ENCODE assay signal across 13 cellular contexts in genomic region chr2:10530607-10531239, GRCh38.
"Had no signal": no experiment of that assay in that cellular context is flagged by ENCODE, and none has a peak within 500 bp of the region (broad histone marks: within the 10 kb centered on the region; RNA-seq: fewer than 3 reads in every experiment).

No MANE protein-coding gene starts in this region.

- DNase-seq: activated CD4-positive, alpha-beta memory T cell treated with anti-CD3 and anti-CD28 coated beads, Interleukin-2, amount 10 ng/mL, durations not matched to agents 7 days and 5 days; aorta; esophagus squamous epithelium; foreskin fibroblast; glutamatergic neuron; immature natural killer cell; stimulated activated CD4-positive, alpha-beta T cell treated with anti-CD3 and anti-CD28 coated beads, Interleukin-12 subunit alpha, Interleukin-12 subunit beta, amount 100 ng/mL, for 4 hours; stimulated activated CD8-positive, alpha-beta memory T cell treated with anti-CD3 and anti-CD28 coated beads, Interleukin-4, amount 100 ng/mL, for 48 hours; testis had no signal

- H3K4me1 Mint-ChIP-seq: activated CD4-positive, alpha-beta memory T cell treated with anti-CD3 and anti-CD28 coated beads, Interleukin-2, amount 10 ng/mL, durations not matched to agents 7 days and 5 days; immature natural killer cell had no signal

- H3K36me3 Mint-ChIP-seq: activated naive CD8-positive, alpha-beta T cell; immature natural killer cell had no signal

- H3K27ac ChIP-seq: breast epithelium, esophagus squamous epithelium, testis had no signal

- H3K4me1 ChIP-seq: breast epithelium, esophagus squamous epithelium, testis had no signal

- H3K9me3 Mint-ChIP-seq: activated CD4-positive, alpha-beta memory T cell treated with anti-CD3 and anti-CD28 coated beads, Interleukin-2, amount 10 ng/mL, durations not matched to agents 7 days and 5 days; immature natural killer cell; nephron; stimulated activated naive CD8-positive, alpha-beta T cell treated with anti-CD3 and anti-CD28 coated beads, Interleukin-15, Interleukin-2, amounts not matched to agents 100 ng/mL and 50 ng/mL, for 24 hours had no signal

- H3K4me3 Mint-ChIP-seq: activated CD4-positive, alpha-beta memory T cell treated with anti-CD3 and anti-CD28 coated beads, Interleukin-2, amount 10 ng/mL, durations not matched to agents 7 days and 5 days; activated naive CD8-positive, alpha-beta T cell; immature natural killer cell; nephron; stimulated activated naive CD8-positive, alpha-beta T cell treated with anti-CD3 and anti-CD28 coated beads, Interleukin-15, Interleukin-2, amounts not matched to agents 100 ng/mL and 50 ng/mL, for 24 hours had no signal

- H3K27ac Mint-ChIP-seq: activated CD4-positive, alpha-beta memory T cell treated with anti-CD3 and anti-CD28 coated beads, Interleukin-2, amount 10 ng/mL, durations not matched to agents 7 days and 5 days; activated naive CD8-positive, alpha-beta T cell; immature natural killer cell; stimulated activated naive CD8-positive, alpha-beta T cell treated with anti-CD3 and anti-CD28 coated beads, Interleukin-15, Interleukin-2, amounts not matched to agents 100 ng/mL and 50 ng/mL, for 24 hours had no signal

- H3K27me3 Mint-ChIP-seq: activated naive CD8-positive, alpha-beta T cell; stimulated activated naive CD8-positive, alpha-beta T cell treated with anti-CD3 and anti-CD28 coated beads, Interleukin-15, Interleukin-2, amounts not matched to agents 100 ng/mL and 50 ng/mL, for 24 hours had no signal

- H3K9me3 ChIP-seq: breast epithelium, esophagus squamous epithelium, testis had no signal

- H3K4me3 ChIP-seq: breast epithelium, esophagus squamous epithelium, testis had no signal

- H3K27me3 ChIP-seq: breast epithelium, esophagus squamous epithelium, testis had no signal

- H3K36me3 ChIP-seq: breast epithelium, esophagus squamous epithelium had no signal
